14 cellular contexts compared by ENCODE assay signal in genomic region chr2:200798519-200798918, GRCh38. TPM values are rescaled to one million over a fixed set of nuclear protein-coding genes. Genes with fewer than 3 reads are reported as not detected.
DNase-seq lines count a peak whose midpoint lies in the region; ATAC-seq, FAIRE-seq and TF ChIP-seq lines count a peak whose summit lies in the region.
"Had no signal": no experiment of that assay in that cellular context is flagged by ENCODE, and none has a peak within 500 bp of the region (broad histone marks: within the 10 kb centered on the region; RNA-seq: fewer than 3 reads in every experiment).

No MANE protein-coding gene starts in this region.

- no peak overlapping the region for H3K4me3 ChIP-seq in HepG2 (replicated peaks in 1 of 3; ENCODE audit: insufficient read depth in 1 of 3, low read depth in 2 of 3, low read length in 3 of 3)
- H3K4me3 ChIP-seq: GM23338 had no signal

- H3K79me2 ChIP-seq in HepG2 (ENCODE audit: insufficient read depth, low read length), result no peaks in the 10 kb centered on the region

- H3K27me3 Mint-ChIP-seq in activated CD8-positive, alpha-beta T cell treated with anti-CD3 and anti-CD28 coated beads for 36 hours, result peaks cover 4% of the 10 kb centered on the region
- H3K27me3 Mint-ChIP-seq in activated CD8-positive, alpha-beta T cell treated with anti-CD3 and anti-CD28 coated beads, Interleukin-2, amount 10 ng/mL, durations not matched to agents 7 days and 5 days (ENCODE audit: low read depth), result peaks cover 11% of the 10 kb centered on the region
- H3K27me3 Mint-ChIP-seq in activated naive CD8-positive, alpha-beta T cell treated with anti-CD3 and anti-CD28 coated beads, Interleukin-2, amount 50 U/mL, for 24 hours, result peaks cover 2% of the 10 kb centered on the region
- H3K27me3 Mint-ChIP-seq in activated naive CD8-positive, alpha-beta T cell treated with anti-CD3 and anti-CD28 coated beads for 36 hours, result no peaks in the 10 kb centered on the region

- no peaks in the 10 kb centered on the region for H3K36me3 ChIP-seq in HepG2 (replicated peaks in 1 of 2; ENCODE audit: control insufficient read depth in 1 of 2, insufficient read depth in 2 of 2, low read length in 2 of 2)
- H3K36me3 ChIP-seq: BE2C had no signal

- no peak for TF ChIP-seq EP300 in HepG2 (IDR thresholded peaks at IDR 0.05; ENCODE audit: low read depth in 2 of 2, low read length in 2 of 2)
- no peak for TF ChIP-seq EP300 in HepG2 (CRISPR knock-in tag; IDR thresholded peaks at IDR 0.05; ENCODE audit: borderline replicate concordance)

- no peak for TF ChIP-seq CTCF in activated CD8-positive, alpha-beta T cell treated with anti-CD3 and anti-CD28 coated beads for 36 hours (IDR thresholded peaks at IDR 0.05)
- no peak for TF ChIP-seq CTCF in HepG2 (CRISPR knock-in tag; IDR thresholded peaks at IDR 0.05)
- no peak for TF ChIP-seq CTCF in RWPE1 (conservative IDR thresholded peaks at IDR 0.05; ENCODE audit: low read depth)

- no TSS peak for BruUV-seq in HepG2 (replicated peaks; lab: Mats Ljungman, UMichigan)

- no peaks in the 10 kb centered on the region for H3K9me3 ChIP-seq in HepG2 (ENCODE audit: low read length)
- H3K9me3 ChIP-seq: BE2C had no signal

- H3K27ac ChIP-seq in HepG2 (ENCODE audit: extremely low read length, insufficient read depth, low read length), result no peak overlapping the region
- no peak overlapping the region for H3K27ac ChIP-seq in RWPE1

- H4K20me1 ChIP-seq in HepG2 (ENCODE audit: insufficient read depth, low read length), result no peaks in the 10 kb centered on the region

- no peak overlapping the region for H3K27ac Mint-ChIP-seq in activated CD8-positive, alpha-beta T cell treated with anti-CD3 and anti-CD28 coated beads for 36 hours
- no peak overlapping the region for H3K27ac Mint-ChIP-seq in activated CD8-positive, alpha-beta T cell treated with anti-CD3 and anti-CD28 coated beads, Interleukin-2, amount 10 ng/mL, durations not matched to agents 7 days and 5 days
- no peak overlapping the region for H3K27ac Mint-ChIP-seq in activated naive CD8-positive, alpha-beta T cell treated with anti-CD3 and anti-CD28 coated beads, Interleukin-2, amount 50 U/mL, for 24 hours
- H3K27ac Mint-ChIP-seq in activated naive CD8-positive, alpha-beta T cell treated with anti-CD3 and anti-CD28 coated beads for 36 hours, result no peak overlapping the region
- H3K27ac Mint-ChIP-seq: CD4-positive, alpha-beta memory T cell; GM23338 had no signal

- CTCF ChIA-PET in activated CD8-positive, alpha-beta T cell treated with anti-CD3 and anti-CD28 coated beads for 36 hours (lab: Charles Lee), result no interaction called here
- CTCF ChIA-PET in activated CD8-positive, alpha-beta T cell treated with anti-CD3 and anti-CD28 coated beads, Interleukin-2, amount 10 ng/mL, durations not matched to agents 7 days and 5 days (lab: Charles Lee), result no interaction called here
- CTCF ChIA-PET in HepG2 (lab: Yijun Ruan, JAX; ENCODE audit: low intra/inter-chr PET ratio, low total read pairs), result no interaction called here
- CTCF ChIA-PET in RWPE1 (lab: Yijun Ruan, JAX), result no interaction called here

- no peak for DNase-seq in activated CD8-positive, alpha-beta T cell treated with anti-CD3 and anti-CD28 coated beads for 36 hours
- DNase-seq in activated CD8-positive, alpha-beta T cell treated with anti-CD3 and anti-CD28 coated beads, Interleukin-2, amount 10 ng/mL, durations not matched to agents 7 days and 5 days, result no peak
- no peak for DNase-seq in activated naive CD8-positive, alpha-beta T cell treated with anti-CD3 and anti-CD28 coated beads, Interleukin-2, amount 50 U/mL, for 24 hours
- DNase-seq in activated naive CD8-positive, alpha-beta T cell treated with anti-CD3 and anti-CD28 coated beads for 36 hours, result no peak
- DNase-seq in HepG2 (ENCODE audit: low spot score) (no peak), RWPE1 (ENCODE audit: low spot score) (no peak)
- DNase-seq: BE2C; CD4-positive, alpha-beta memory T cell; DMS79; H7 had no signal

- intact Hi-C loops in activated CD8-positive, alpha-beta T cell treated with anti-CD3 and anti-CD28 coated beads for 36 hours (cut with micrococcal nuclease), result no loop called here
- intact Hi-C loops in HepG2 (cut with micrococcal nuclease; ENCODE audit: unreplicated experiment), result loop anchor here (5.0 kb wide), 2 partner anchors 51 to 86 kb away; no protein-coding TSS in a partner anchor

- no peaks in the 10 kb centered on the region; a peak in 1 of 5 replicates for H3K27me3 ChIP-seq in HepG2 (ENCODE audit: control insufficient read depth in 1 of 2, insufficient read depth in 2 of 2, low read length in 2 of 2)
- H3K27me3 ChIP-seq: BE2C had no signal

- no peak overlapping the region for H3K4me3 Mint-ChIP-seq in activated CD8-positive, alpha-beta T cell treated with anti-CD3 and anti-CD28 coated beads for 36 hours
- no peak overlapping the region for H3K4me3 Mint-ChIP-seq in activated CD8-positive, alpha-beta T cell treated with anti-CD3 and anti-CD28 coated beads, Interleukin-2, amount 10 ng/mL, durations not matched to agents 7 days and 5 days
- no peak overlapping the region for H3K4me3 Mint-ChIP-seq in activated naive CD8-positive, alpha-beta T cell treated with anti-CD3 and anti-CD28 coated beads, Interleukin-2, amount 50 U/mL, for 24 hours
- H3K4me3 Mint-ChIP-seq in activated naive CD8-positive, alpha-beta T cell treated with anti-CD3 and anti-CD28 coated beads for 36 hours, result no peak overlapping the region
- H3K4me3 Mint-ChIP-seq: CD4-positive, alpha-beta memory T cell; GM23338 had no signal

- TF ChIP-seq POLR2A in HepG2 (IDR thresholded peaks at IDR 0.05; ENCODE audit: insufficient read depth in 1 of 2, low read depth in 2 of 2, low read length in 2 of 2), result no peak

- peaks cover 29% of the 10 kb centered on the region for H3K4me1 ChIP-seq in HepG2 (ENCODE audit: insufficient read depth, low read length)
- H3K4me1 ChIP-seq: BE2C had no signal

- in situ Hi-C loops in HepG2 (cut with HindIII; ENCODE audit: extremely low pct_ligation_motif_present, low pct_unique_long_range_greater_than_20kb), result no loop called here

- H3K4me2 ChIP-seq in HepG2 (ENCODE audit: low read depth, low read length), result no peak overlapping the region
- H3K4me2 ChIP-seq: GM23338 had no signal

- H2AFZ ChIP-seq in HepG2 (ENCODE audit: low read length), result no peak overlapping the region
- H2AFZ ChIP-seq: GM23338 had no signal

- WGBS in HepG2 (ENCODE audit: low lambda C conversion rate), result 67% methylated on average over 1 of the region's 1 CpG

- H3K4me1 Mint-ChIP-seq in activated CD8-positive, alpha-beta T cell treated with anti-CD3 and anti-CD28 coated beads for 36 hours (ENCODE audit: low read depth), result peaks cover 8% of the 10 kb centered on the region
- H3K4me1 Mint-ChIP-seq in activated CD8-positive, alpha-beta T cell treated with anti-CD3 and anti-CD28 coated beads, Interleukin-2, amount 10 ng/mL, durations not matched to agents 7 days and 5 days (ENCODE audit: low read depth), result no peaks in the 10 kb centered on the region
- peaks cover 6% of the 10 kb centered on the region for H3K4me1 Mint-ChIP-seq in activated naive CD8-positive, alpha-beta T cell treated with anti-CD3 and anti-CD28 coated beads, Interleukin-2, amount 50 U/mL, for 24 hours
- peaks cover 4% of the 10 kb centered on the region for H3K4me1 Mint-ChIP-seq in activated naive CD8-positive, alpha-beta T cell treated with anti-CD3 and anti-CD28 coated beads for 36 hours
- H3K4me1 Mint-ChIP-seq: CD4-positive, alpha-beta memory T cell had no signal

- H3K36me3 Mint-ChIP-seq in activated CD8-positive, alpha-beta T cell treated with anti-CD3 and anti-CD28 coated beads for 36 hours (ENCODE audit: low read depth), result peaks cover 3% of the 10 kb centered on the region
- H3K36me3 Mint-ChIP-seq in activated CD8-positive, alpha-beta T cell treated with anti-CD3 and anti-CD28 coated beads, Interleukin-2, amount 10 ng/mL, durations not matched to agents 7 days and 5 days (ENCODE audit: low read depth), result peaks cover 3% of the 10 kb centered on the region
- no peaks in the 10 kb centered on the region for H3K36me3 Mint-ChIP-seq in activated naive CD8-positive, alpha-beta T cell treated with anti-CD3 and anti-CD28 coated beads, Interleukin-2, amount 50 U/mL, for 24 hours (ENCODE audit: low read depth)
- H3K36me3 Mint-ChIP-seq in activated naive CD8-positive, alpha-beta T cell treated with anti-CD3 and anti-CD28 coated beads for 36 hours, result no peaks in the 10 kb centered on the region
- H3K36me3 Mint-ChIP-seq: CD4-positive, alpha-beta memory T cell had no signal

- H3K9me3 Mint-ChIP-seq in activated CD8-positive, alpha-beta T cell treated with anti-CD3 and anti-CD28 coated beads for 36 hours, result peaks cover 6% of the 10 kb centered on the region
- no peaks in the 10 kb centered on the region for H3K9me3 Mint-ChIP-seq in activated CD8-positive, alpha-beta T cell treated with anti-CD3 and anti-CD28 coated beads, Interleukin-2, amount 10 ng/mL, durations not matched to agents 7 days and 5 days (ENCODE audit: insufficient read depth)
- peaks cover 4% of the 10 kb centered on the region for H3K9me3 Mint-ChIP-seq in activated naive CD8-positive, alpha-beta T cell treated with anti-CD3 and anti-CD28 coated beads, Interleukin-2, amount 50 U/mL, for 24 hours
- peaks cover 5% of the 10 kb centered on the region for H3K9me3 Mint-ChIP-seq in activated naive CD8-positive, alpha-beta T cell treated with anti-CD3 and anti-CD28 coated beads for 36 hours
- H3K9me3 Mint-ChIP-seq: GM23338 had no signal

- POLR2A ChIA-PET in activated CD8-positive, alpha-beta T cell treated with anti-CD3 and anti-CD28 coated beads for 36 hours (lab: Charles Lee), result no interaction called here
- POLR2A ChIA-PET in activated CD8-positive, alpha-beta T cell treated with anti-CD3 and anti-CD28 coated beads, Interleukin-2, amount 10 ng/mL, durations not matched to agents 7 days and 5 days (lab: Charles Lee), result no interaction called here
- POLR2A ChIA-PET in HepG2 (lab: Yijun Ruan, JAX), result interaction anchor here (1.5 to 2.5 kb wide), 2 partner anchors 12 to 66 kb away, joined by 5 to 8 read pairs; partner anchors contain the start of genes BZW1 and CLK1
- POLR2A ChIA-PET in RWPE1 (lab: Yijun Ruan, JAX; ENCODE audit: low non-redundant PET), result no interaction called here

- no peak for FAIRE-seq in HepG2 (lab: Jason Lieb, UNC)
- FAIRE-seq: A204.1, GM12891 had no signal

- ATAC-seq in activated CD8-positive, alpha-beta T cell treated with anti-CD3 and anti-CD28 coated beads for 36 hours, result peak; percentile 81
- ATAC-seq in activated CD8-positive, alpha-beta T cell treated with anti-CD3 and anti-CD28 coated beads, Interleukin-2, amount 10 ng/mL, durations not matched to agents 7 days and 5 days, result no peak
- ATAC-seq in activated naive CD8-positive, alpha-beta T cell treated with anti-CD3 and anti-CD28 coated beads, Interleukin-2, amount 50 U/mL, for 24 hours, result peak; percentile 71
- ATAC-seq in HepG2 (no peak), HG03460 (IDR thresholded peaks at IDR 0.05; ENCODE audit: unreplicated experiment) (no peak)
- ATAC-seq: GM23338 had no signal

- TF ChIP-seq RAD21 in HepG2 (CRISPR knock-in tag; IDR thresholded peaks at IDR 0.05), result no peak

- no peak overlapping the region for H3K9ac ChIP-seq in HepG2 (ENCODE audit: insufficient read depth, low read depth, low read length)

RNA-seq across cellular contexts. Expression of gene BZW1, which starts 13.2 kb away (rescaled TPM):
- 100 to 1,000 TPM; 423 to 442 TPM for total RNA-seq in activated CD8-positive, alpha-beta T cell treated with anti-CD3 and anti-CD28 coated beads for 36 hours
- 100 to 1,000 TPM; 276 to 304 TPM for total RNA-seq in activated CD8-positive, alpha-beta T cell treated with anti-CD3 and anti-CD28 coated beads, Interleukin-2, amount 10 ng/mL, durations not matched to agents 7 days and 5 days
- 100 to 1,000 TPM; 549 to 557 TPM for total RNA-seq in activated naive CD8-positive, alpha-beta T cell treated with anti-CD3 and anti-CD28 coated beads for 36 hours
- 384 and 709 TPM in 2 replicates for total RNA-seq in HepG2 (2016; rRNA removed; fragmentation: Illumina TruSeq; extraction: Trizol)
- 49.4 and 52.0 TPM in 2 replicates for total RNA-seq in HepG2 (2016; cell fraction: cytosol; rRNA removed; fragmentation: Illumina TruSeq; extraction: Trizol; ENCODE audit: low read depth)
- total RNA-seq in HepG2 (2016; cell fraction: insoluble cytoplasmic fraction; rRNA removed; fragmentation: Illumina TruSeq; extraction: Trizol), result 384 and 712 TPM in 2 replicates
- 128 and 149 TPM in 2 replicates for total RNA-seq in HepG2 (2016; cell fraction: membrane; rRNA removed; fragmentation: Illumina TruSeq; extraction: Trizol)
- 204 and 212 TPM in 2 replicates for total RNA-seq in HepG2 (2016; cell fraction: nucleus; rRNA removed; fragmentation: Illumina TruSeq; extraction: Trizol)
- 102 and 106 TPM in 2 replicates for polyA plus RNA-seq in HepG2 (2011; rRNA removed)
- 66.0 and 86.9 TPM in 2 replicates for polyA plus RNA-seq in HepG2 (2011; cell fraction: cytosol; rRNA removed)
- polyA plus RNA-seq in HepG2 (2011; cell fraction: nucleus; rRNA removed), result 34.9 and 38.3 TPM in 2 replicates
- 149 and 200 TPM in 2 replicates for polyA plus RNA-seq in HepG2 (2012)
- polyA plus RNA-seq in HepG2 (2016; cell fraction: cytosol; fragmentation: Illumina TruSeq; extraction: Trizol; ENCODE audit: low read depth), result 39.8 and 47.1 TPM in 2 replicates
- polyA plus RNA-seq in HepG2 (2016; cell fraction: insoluble cytoplasmic fraction; fragmentation: Illumina TruSeq; extraction: Trizol; ENCODE audit: low read depth), result 442 and 506 TPM in 2 replicates
- 90.4 and 101 TPM in 2 replicates for polyA plus RNA-seq in HepG2 (2016; cell fraction: membrane; fragmentation: Illumina TruSeq; extraction: Trizol; ENCODE audit: low read depth)
- 131 and 143 TPM in 2 replicates for polyA plus RNA-seq in HepG2 (2016; cell fraction: nucleus; fragmentation: Illumina TruSeq; extraction: Trizol; ENCODE audit: insufficient read depth, low read depth)
- polyA minus RNA-seq in HepG2 (2011; rRNA and poly(A)+ RNA removed; ENCODE audit: low replicate concordance), result 198 and 668 TPM in 2 replicates
- 190 and 223 TPM in 2 replicates for polyA minus RNA-seq in HepG2 (2011; cell fraction: cytosol; rRNA and poly(A)+ RNA removed)
- 207 and 220 TPM in 2 replicates for polyA minus RNA-seq in HepG2 (2011; cell fraction: nucleus; rRNA and poly(A)+ RNA removed)

Comparison
In these comparisons a context has a peak if more than half of its experiments do, and no peak if none do; other contexts are left out.
1. ATAC-seq: peak in activated CD8-positive, alpha-beta T cell treated with anti-CD3 and anti-CD28 coated beads for 36 hours (single experiment) and activated naive CD8-positive, alpha-beta T cell treated with anti-CD3 and anti-CD28 coated beads, Interleukin-2, amount 50 U/mL, for 24 hours (single experiment); none in activated CD8-positive, alpha-beta T cell treated with anti-CD3 and anti-CD28 coated beads, Interleukin-2, amount 10 ng/mL, durations not matched to agents 7 days and 5 days (single experiment), HepG2 (single experiment) and HG03460 (single experiment).